8 cellular contexts compared by ENCODE assay signal in genomic region chr6:99282479-99283062, GRCh38.
DNase-seq lines count a peak whose midpoint lies in the region; ATAC-seq and TF ChIP-seq lines count a peak whose summit lies in the region.

No MANE protein-coding gene starts in this region.

- no peak overlapping the region for H3K27ac ChIP-seq in HL-60 (replicated peaks)
- no peak overlapping the region for H3K27ac ChIP-seq in prostate gland

- WGBS in prostate gland: 68% methylated on average over 4 of the region's 4 CpGs

- no peak overlapping the region for H3K4me3 ChIP-seq in HL-60 (replicated peaks; ENCODE audit: insufficient read depth, low read length)
- no peak overlapping the region for H3K4me3 ChIP-seq in kidney epithelial cell (ENCODE audit: low read depth, low read length)
- H3K4me3 ChIP-seq in prostate gland: no peak overlapping the region

- no peak for ATAC-seq in GM21619 (IDR thresholded peaks at IDR 0.05; ENCODE audit: unreplicated experiment)
- ATAC-seq in HG03025 (IDR thresholded peaks at IDR 0.05; ENCODE audit: low FRiP score, unreplicated experiment): no peak
- no peak for ATAC-seq in GM21723 (IDR thresholded peaks at IDR 0.05; ENCODE audit: unreplicated experiment)

- TF ChIP-seq CTCF in HL-60 (IDR thresholded peaks at IDR 0.05; ENCODE audit: insufficient read depth, low read length) (peak; percentile 31), kidney epithelial cell (IDR thresholded peaks at IDR 0.05; ENCODE audit: insufficient read depth, low read length, poor library complexity, severe bottlenecking) (peak; percentile 47), prostate gland (IDR thresholded peaks at IDR 0.05) (peak in 2 of 4 experiments; percentile 51)

- in situ Hi-C loops in SK-MEL-5 (cut with HindIII; ENCODE audit: low pct_unique_long_range_greater_than_20kb, low sequenced_read_pairs): no loop called here

- no peaks in the 10 kb centered on the region for H3K9me3 ChIP-seq in prostate gland

- no peak for TF ChIP-seq POLR2A in prostate gland (IDR thresholded peaks at IDR 0.05)

- H3K36me3 ChIP-seq in kidney epithelial cell (ENCODE audit: control insufficient read depth, insufficient read depth, low read length): no peaks in the 10 kb centered on the region
- no peaks in the 10 kb centered on the region for H3K36me3 ChIP-seq in prostate gland

- no peaks in the 10 kb centered on the region for H3K4me1 ChIP-seq in prostate gland (replicated peaks)

- H3K27me3 ChIP-seq in HL-60 (ENCODE audit: insufficient read depth, poor library complexity, severe bottlenecking) (peaks cover 3% of the 10 kb centered on the region), kidney epithelial cell (ENCODE audit: control insufficient read depth, insufficient read depth, low read length) (no peaks in the 10 kb centered on the region), prostate gland (replicated peaks; ENCODE audit: insufficient read depth) (no peaks in the 10 kb centered on the region)

- DNase-seq in DMS114 treated with DMSO at 0.1 percent for 48 hours (lab: John Stamatoyannopoulos, UW; ENCODE audit: unreplicated experiment): peak; percentile 16
- DNase-seq in HL-60 (ENCODE audit: low read depth in 1 of 2, low spot score in 1 of 2): no peak
- DNase-seq in SK-MEL-5 (ENCODE audit: low read depth, low spot score): peak; percentile 44
- DNase-seq in kidney epithelial cell (ENCODE audit: low read depth): no peak
- no peak for DNase-seq in prostate gland (ENCODE audit: low spot score)

- intact Hi-C loops in prostate gland (cut with DNase I): no loop called here

Comparison
In these comparisons a context has a peak if more than half of its experiments do, and no peak if none do; other contexts are left out.
1. DNase-seq: peak in DMS114 treated with DMSO at 0.1 percent for 48 hours (single experiment) and SK-MEL-5 (single experiment); none in HL-60 (0 of 2), kidney epithelial cell (single experiment) and prostate gland (single experiment).